In genomic region chr1:183590225-183591191, GRCh38 we compare ENCODE assay signal across 1 cellular context.
TF ChIP-seq lines count a peak whose summit lies in the region.

TSS of gene NCF2 (minus strand) at chr1:183590459. CDS start at chr1:183590329, 130 bp downstream.

TF ChIP-seq in GM12878, 131 proteins besides CTCF, POLR2A, EP300 and RAD21 (continued from another document and continues in another):
- TF ChIP-seq REST (IDR thresholded peaks at IDR 0.05; ENCODE audit: low read depth, low read length) = peak; percentile 29; the same call in 1 of the 2 replicates
- peak; percentile 97 for TF ChIP-seq TCF3 (IDR thresholded peaks at IDR 0.05; ENCODE audit: borderline replicate concordance, insufficient read depth, low read depth, low read length)
- TF ChIP-seq IRF4 (IDR thresholded peaks at IDR 0.05; ENCODE audit: low read depth, low read length) = peak; percentile 100
- no peak for TF ChIP-seq IRF5 (IDR thresholded peaks at IDR 0.05; ENCODE audit: borderline replicate concordance)
- no peak for TF ChIP-seq SUPT20H (IDR thresholded peaks at IDR 0.05; ENCODE audit: borderline replicate concordance, control insufficient read depth, low read depth, low read length)
- TF ChIP-seq SREBF2 (IDR thresholded peaks at IDR 0.05; ENCODE audit: low read length) = no peak
- no peak for TF ChIP-seq MYB (IDR thresholded peaks at IDR 0.05; ENCODE audit: borderline replicate concordance, low read depth, low read length)
- TF ChIP-seq E2F8 (IDR thresholded peaks at IDR 0.05; ENCODE audit: low read depth, partially characterized antibody) = no peak
- TF ChIP-seq USF2 (IDR thresholded peaks at IDR 0.05; ENCODE audit: borderline replicate concordance, low read depth, low read length) = no peak; the same call in 1 of the 2 replicates
- no peak; the same call in 1 of the 2 replicates for TF ChIP-seq POLR2AphosphoS2 (IDR thresholded peaks at IDR 0.05; ENCODE audit: low read depth, low read length)
- TF ChIP-seq NR2C2 (IDR thresholded peaks at IDR 0.05; ENCODE audit: borderline replicate concordance, control insufficient read depth, insufficient read length, low read depth) = no peak
- peak; percentile 90 for TF ChIP-seq RUNX3 (IDR thresholded peaks at IDR 0.05; ENCODE audit: low read length)
- TF ChIP-seq ESRRA (IDR thresholded peaks at IDR 0.05; ENCODE audit: low read length) = no peak
- no peak for TF ChIP-seq NRF1 (conservative IDR thresholded peaks at IDR 0.05; ENCODE audit: low read depth, low read length)
- no peak for TF ChIP-seq FOS (IDR thresholded peaks at IDR 0.05; ENCODE audit: borderline replicate concordance, extremely low read depth, insufficient read length)
- peak; percentile 78 for TF ChIP-seq SP1 (IDR thresholded peaks at IDR 0.05; ENCODE audit: low read depth, low read length)
- TF ChIP-seq BCL3 (IDR thresholded peaks at IDR 0.05; ENCODE audit: borderline replicate concordance, insufficient read depth, low read depth, low read length, poor library complexity, severe bottlenecking) = peak; percentile 91
- TF ChIP-seq KAT2A (conservative IDR thresholded peaks at IDR 0.05; ENCODE audit: control insufficient read depth, low read depth, low read length) = no peak
- TF ChIP-seq ZBTB4 (CRISPR knock-in tag; IDR thresholded peaks at IDR 0.05) = no peak
- TF ChIP-seq PAX8 (IDR thresholded peaks at IDR 0.05) = no peak
- peak; percentile 91 for TF ChIP-seq MLLT1 (IDR thresholded peaks at IDR 0.05)
- TF ChIP-seq FOXM1 (IDR thresholded peaks at IDR 0.05; ENCODE audit: low read depth, low read length) = peak; percentile 89
- peak; percentile 45; the same call in 1 of the 2 replicates for TF ChIP-seq NKRF (conservative IDR thresholded peaks at IDR 0.05)
- peak; percentile 96 for TF ChIP-seq NFIC (IDR thresholded peaks at IDR 0.05; ENCODE audit: low read depth, low read length)
- TF ChIP-seq YBX1 (IDR thresholded peaks at IDR 0.05) = no peak
- TF ChIP-seq ATF7 (IDR thresholded peaks at IDR 0.05; ENCODE audit: low read depth) = peak; percentile 89
- TF ChIP-seq IKZF2 (IDR thresholded peaks at IDR 0.05) = peak; percentile 99
- TF ChIP-seq TAF1 (IDR thresholded peaks at IDR 0.05; ENCODE audit: borderline replicate concordance, low read depth, low read length) = peak; percentile 60
- TF ChIP-seq ZNF24 (IDR thresholded peaks at IDR 0.05) = 0 out of 2 replicates have a peak, but pooled peaks have one; percentile 3
- peak; percentile 84 for TF ChIP-seq MTA2 (IDR thresholded peaks at IDR 0.05; ENCODE audit: low read depth)
- peak; percentile 75 for TF ChIP-seq SKIL (IDR thresholded peaks at IDR 0.05; ENCODE audit: low read depth, poor library complexity, severe bottlenecking)
- TF ChIP-seq SMC3 (IDR thresholded peaks at IDR 0.05; ENCODE audit: borderline replicate concordance, low read length) = peak; percentile 9; the same call in 1 of the 2 replicates
- peak; percentile 59; the same call in 1 of the 2 replicates for TF ChIP-seq SMARCA5 (IDR thresholded peaks at IDR 0.05)
- TF ChIP-seq PAX5 (IDR thresholded peaks at IDR 0.05; ENCODE audit: borderline replicate concordance, low read depth, low read length) = peak; percentile 94
- TF ChIP-seq CBX5 (IDR thresholded peaks at IDR 0.05; ENCODE audit: low read depth) = peak; percentile 87; the same call in 1 of the 2 replicates
- TF ChIP-seq CREB1 (IDR thresholded peaks at IDR 0.05; ENCODE audit: low read depth) = peak; percentile 71
- peak; percentile 53; the same call in 1 of the 2 replicates for TF ChIP-seq TCF7 (IDR thresholded peaks at IDR 0.05; ENCODE audit: borderline replicate concordance)
- TF ChIP-seq BCL11A (IDR thresholded peaks at IDR 0.05; ENCODE audit: low read depth, low read length) = peak; percentile 97
- peak; percentile 87 for TF ChIP-seq POLR2AphosphoS5 (IDR thresholded peaks at IDR 0.05; ENCODE audit: low read length)
- no peak for TF ChIP-seq ATF3 (IDR thresholded peaks at IDR 0.05; ENCODE audit: borderline replicate concordance, extremely low read depth, low read depth, low read length)
- peak; percentile 61; the same call in 1 of the 2 replicates for TF ChIP-seq ASH2L (IDR thresholded peaks at IDR 0.05; ENCODE audit: borderline replicate concordance, low read depth)
